Comparison of ENCODE assay signal across 32 cellular contexts in genomic region chr13:40348096-40348679, GRCh38.
DNase-seq lines count a peak whose midpoint lies in the region; ATAC-seq, FAIRE-seq and TF ChIP-seq lines count a peak whose summit lies in the region.
"Had no signal": no experiment of that assay in that cellular context is flagged by ENCODE, and none has a peak within 500 bp of the region (broad histone marks: within the 10 kb centered on the region; RNA-seq: fewer than 3 reads in every experiment).

No MANE protein-coding gene starts in this region.

- CTCF ChIA-PET in HepG2 (lab: Yijun Ruan, JAX; ENCODE audit: low intra/inter-chr PET ratio, low total read pairs), result no interaction called here
- CTCF ChIA-PET in CD4-positive, alpha-beta T cell (lab: Charles Lee), result no interaction called here

- FAIRE-seq in HepG2 (lab: Jason Lieb, UNC), result peak; percentile 12
- FAIRE-seq: A549, endometrium, frontal cortex, GM12891, RCC 7860 had no signal

- H2BK120ac ChIP-seq in neuronal stem cell (ENCODE audit: low read depth, low read length), result no peak overlapping the region

- no peak overlapping the region for H3K23ac ChIP-seq in neuronal stem cell (ENCODE audit: low read depth, low read length, poor library complexity)

- no peaks in the 10 kb centered on the region for H3K36me3 ChIP-seq in HepG2 (replicated peaks in 1 of 2; ENCODE audit: control insufficient read depth in 1 of 2, insufficient read depth in 2 of 2, low read length in 2 of 2)
- H3K36me3 ChIP-seq in neuronal stem cell (replicated peaks in 1 of 2; ENCODE audit: control insufficient read depth in 2 of 2, insufficient read depth in 2 of 2, low read length in 2 of 2), result no peaks in the 10 kb centered on the region
- H3K36me3 ChIP-seq: neutrophil, prostate gland, uterus had no signal

- TF ChIP-seq CTCF in HepG2 (CRISPR knock-in tag; IDR thresholded peaks at IDR 0.05), result no peak
- no peak for TF ChIP-seq CTCF in CD4-positive, alpha-beta T cell (IDR thresholded peaks at IDR 0.05)

- H2BK12ac ChIP-seq in neuronal stem cell (ENCODE audit: low read length), result no peak overlapping the region

- H3K27me3 ChIP-seq in HepG2 (ENCODE audit: control insufficient read depth in 1 of 2, insufficient read depth in 2 of 2, low read length in 2 of 2), result no peaks in the 10 kb centered on the region
- no peaks in the 10 kb centered on the region for H3K27me3 ChIP-seq in neuronal stem cell (ENCODE audit: control insufficient read depth in 3 of 3, insufficient read depth in 3 of 3, low read depth in 1 of 3, low read length in 3 of 3)
- no peaks in the 10 kb centered on the region for H3K27me3 ChIP-seq in CD4-positive, alpha-beta T cell (ENCODE audit: control insufficient read depth, insufficient read depth, low read length)
- H3K27me3 ChIP-seq: neutrophil, uterus had no signal

- peak overlapping the region; percentile 47 for H3K27ac ChIP-seq in HepG2 (ENCODE audit: extremely low read length, insufficient read depth, low read length)
- H3K27ac ChIP-seq in neuronal stem cell (replicated peaks; ENCODE audit: low read length), result no peak overlapping the region
- H3K27ac ChIP-seq in CD4-positive, alpha-beta T cell (ENCODE audit: low read depth, low read length), result no peak overlapping the region
- H3K27ac ChIP-seq: A549, HL-60, neutrophil, prostate gland, uterus, VCaP had no signal

- H3K27me3 Mint-ChIP-seq in CD4-positive, alpha-beta T cell, result no peaks in the 10 kb centered on the region

- no peak overlapping the region for H2AFZ ChIP-seq in HepG2 (ENCODE audit: low read length)
- H2AFZ ChIP-seq in neuronal stem cell (ENCODE audit: low read length), result peak overlapping the region; percentile 13

- POLR2A ChIA-PET in HepG2 (lab: Yijun Ruan, JAX), result interaction anchor here (1.1 kb wide), 1 partner anchor 12 kb away, joined by 4 read pairs; no protein-coding TSS in a partner anchor
- POLR2A ChIA-PET in CD4-positive, alpha-beta T cell (lab: Charles Lee), result no interaction called here

- H2BK15ac ChIP-seq in neuronal stem cell (ENCODE audit: low read length), result no peak overlapping the region

- H3K4me1 Mint-ChIP-seq in CD4-positive, alpha-beta T cell (ENCODE audit: low read depth), result peaks cover 20% of the 10 kb centered on the region
- H3K4me1 Mint-ChIP-seq: CD8-positive, alpha-beta memory T cell had no signal

- H3K9ac ChIP-seq in HepG2 (ENCODE audit: insufficient read depth, low read depth, low read length) (peak overlapping the region; percentile 36; the same call in 1 of the 2 replicates), neuronal stem cell (ENCODE audit: low read depth, low read length, poor library complexity) (no peak overlapping the region)

- H3K79me2 ChIP-seq in HepG2 (ENCODE audit: insufficient read depth, low read length), result no peaks in the 10 kb centered on the region

- peak overlapping the region; percentile 0 for H3K18ac ChIP-seq in neuronal stem cell (ENCODE audit: low read length)

- H3K4me1 ChIP-seq in HepG2 (ENCODE audit: insufficient read depth, low read length) (peaks cover 100% of the 10 kb centered on the region), neuronal stem cell (ENCODE audit: control insufficient read depth in 2 of 2, insufficient read depth in 1 of 2, low read depth in 1 of 2, low read length in 2 of 2) (peaks cover 22 to 46% of the 10 kb centered on the region in 2 donors)
- H3K4me1 ChIP-seq: A549, prostate gland had no signal

- H2AK5ac ChIP-seq in neuronal stem cell (ENCODE audit: low read depth, low read length), result no peak overlapping the region

- no peaks in the 10 kb centered on the region for H3K79me1 ChIP-seq in neuronal stem cell (ENCODE audit: low read depth, low read length)

- DNase-seq in COLO829 (ENCODE audit: low spot score) (peak; percentile 30), amniotic epithelial cell (ENCODE audit: low read depth) (peak; percentile 29), HepG2 (ENCODE audit: low spot score) (peak; percentile 58), neuronal stem cell (ENCODE audit: low spot score) (no peak), ureter (ENCODE audit: low spot score) (no peak), NCI-H526 treated with DMSO at 0.1 percent for 48 hours (lab: John Stamatoyannopoulos, UW) (no peak)
- DNase-seq in activated CD4-positive, alpha-beta T cell treated with anti-CD3 and anti-CD28 coated beads, Interleukin-2, amount 50 U/mL, for 1 hour, result no peak
- DNase-seq in CD4-positive, alpha-beta T cell, result no peak
- DNase-seq: activated CD4-positive, alpha-beta T cell treated with anti-CD3 and anti-CD28 coated beads for 4 hours; activated effector memory CD4-positive, alpha-beta T cell treated with Interleukin-2 at 50 U/mL for 16 hours; CD8-positive, alpha-beta memory T cell; DMS153; H7; KG1; NCI-H1092 treated with DMSO at 0.1 percent for 48 hours; NCI-H187; NCI-H446 treated with DMSO at 0.1 percent for 48 hours; NCI-H82; SHP77 treated with DMSO at 0.1 percent for 48 hours; stimulated activated naive CD4-positive, alpha-beta T cell; T-helper 9 cell; uterus had no signal

- 33% methylated on average over 7 of the region's 7 CpGs for WGBS in HepG2 (ENCODE audit: low lambda C conversion rate)
- no CpG with 5 or more reads among the region's 7 CpGs for WGBS in neuronal stem cell (ENCODE audit: extremely low coverage in 2 of 2, insufficient read length in 2 of 2, insufficient replicate concordance in 1 of 2), 2 donors

- TF ChIP-seq POLR2A in HepG2 (IDR thresholded peaks at IDR 0.05; ENCODE audit: insufficient read depth in 1 of 2, low read depth in 2 of 2, low read length in 2 of 2), result no peak

- H3K9me3 ChIP-seq in HepG2 (ENCODE audit: low read length) (no peaks in the 10 kb centered on the region), neuronal stem cell (replicated peaks in 1 of 2; ENCODE audit: control insufficient read depth in 2 of 2, insufficient read depth in 1 of 2, low read depth in 1 of 2, low read length in 2 of 2) (no peaks in the 10 kb centered on the region)
- no peaks in the 10 kb centered on the region for H3K9me3 ChIP-seq in CD4-positive, alpha-beta T cell (ENCODE audit: control insufficient read depth, low read length)
- H3K9me3 ChIP-seq: A549, neutrophil, prostate gland, uterus had no signal

- no peak overlapping the region for H2BK5ac ChIP-seq in neuronal stem cell (ENCODE audit: low read length)

- H4K91ac ChIP-seq in neuronal stem cell (ENCODE audit: low read depth, low read length, poor library complexity), result no peak overlapping the region

- H3K36me3 Mint-ChIP-seq in CD4-positive, alpha-beta T cell (ENCODE audit: low read depth), result no peaks in the 10 kb centered on the region

- in situ Hi-C loops in HepG2 (cut with HindIII; ENCODE audit: extremely low pct_ligation_motif_present, low pct_unique_long_range_greater_than_20kb), result no loop called here

- no peaks in the 10 kb centered on the region for H4K20me1 ChIP-seq in HepG2 (ENCODE audit: insufficient read depth, low read length)

- no peak overlapping the region for H3K27ac Mint-ChIP-seq in CD4-positive, alpha-beta T cell
- H3K27ac Mint-ChIP-seq: dendritic cell treated with granulocyte-macrophage colony-stimulating factor and Interleukin-4, amounts not matched to agents 40 ng/mL and 50 ng/mL, for 4 days had no signal

- no peak for TF ChIP-seq EP300 in HepG2 (IDR thresholded peaks at IDR 0.05; ENCODE audit: low read depth in 2 of 2, low read length in 2 of 2)
- TF ChIP-seq EP300 in HepG2 (CRISPR knock-in tag; IDR thresholded peaks at IDR 0.05; ENCODE audit: borderline replicate concordance), result no peak

- H3K4me3 Mint-ChIP-seq in CD4-positive, alpha-beta T cell, result no peak overlapping the region
- H3K4me3 Mint-ChIP-seq: CD8-positive, alpha-beta memory T cell; dendritic cell treated with granulocyte-macrophage colony-stimulating factor and Interleukin-4, amounts not matched to agents 40 ng/mL and 50 ng/mL, for 4 days had no signal

- no peak for TF ChIP-seq RAD21 in HepG2 (CRISPR knock-in tag; IDR thresholded peaks at IDR 0.05)

- H3K4me2 ChIP-seq in HepG2 (ENCODE audit: low read depth, low read length) (peak overlapping the region; percentile 50), neuronal stem cell (ENCODE audit: insufficient read depth, low read length, poor library complexity, severe bottlenecking) (no peak overlapping the region)
- H3K4me2 ChIP-seq: A549 had no signal

- BruUV-seq in HepG2 (replicated peaks; lab: Mats Ljungman, UMichigan), result no TSS peak

- H3K14ac ChIP-seq in neuronal stem cell (ENCODE audit: low read length), result no peak overlapping the region

- no peak overlapping the region for H3K4ac ChIP-seq in neuronal stem cell (ENCODE audit: low read length)

- no peaks in the 10 kb centered on the region for H3K9me3 Mint-ChIP-seq in CD4-positive, alpha-beta T cell
- H3K9me3 Mint-ChIP-seq: CD8-positive, alpha-beta memory T cell; dendritic cell treated with granulocyte-macrophage colony-stimulating factor and Interleukin-4, amounts not matched to agents 40 ng/mL and 50 ng/mL, for 4 days had no signal

- intact Hi-C loops in HepG2 (cut with micrococcal nuclease; ENCODE audit: unreplicated experiment), result loop anchor here (5.0 kb wide), 1 partner anchor 54 kb away; no protein-coding TSS in a partner anchor
- intact Hi-C loops in CD4-positive, alpha-beta T cell (cut with DNase I, micrococcal nuclease), result no loop called here

- H3K4me3 ChIP-seq in HepG2 (replicated peaks in 1 of 3; ENCODE audit: insufficient read depth in 1 of 3, low read depth in 2 of 3, low read length in 3 of 3) (no peak overlapping the region), neuronal stem cell (ENCODE audit: low read length in 2 of 2) (no peak overlapping the region)
- H3K4me3 ChIP-seq: A549, prostate gland, uterus had no signal

- no peak for ATAC-seq in HepG2
- no peak for ATAC-seq in CD4-positive, alpha-beta T cell (ENCODE audit: poor library complexity)
- ATAC-seq: A549 had no signal

- no peak overlapping the region for H4K8ac ChIP-seq in neuronal stem cell (ENCODE audit: low read depth, low read length)

TF ChIP-seq in HepG2, 621 proteins besides CTCF, POLR2A, EP300 and RAD21 (continues in another document):
- TF ChIP-seq HNRNPH1 (optimal IDR thresholded peaks at IDR 0.05; ENCODE audit: low read depth, low read length) (no peak), ZNF292 (CRISPR knock-in tag; IDR thresholded peaks at IDR 0.05; ENCODE audit: borderline replicate concordance, low read depth) (0 out of 2 replicates have a peak, but pooled peaks have one; percentile 30)

Comparison
In these comparisons a context has a peak if more than half of its experiments do, and no peak if none do; other contexts are left out.
1. DNase-seq: peak in COLO829 (single experiment), amniotic epithelial cell (single experiment) and HepG2 (single experiment); none in neuronal stem cell (single experiment), ureter (single experiment), activated CD4-positive, alpha-beta T cell treated with anti-CD3 and anti-CD28 coated beads, Interleukin-2, amount 50 U/mL, for 1 hour (single experiment), NCI-H526 treated with DMSO at 0.1 percent for 48 hours (single experiment) and CD4-positive, alpha-beta T cell (0 of 10).